Comparison of ENCODE assay signal across 8 cellular contexts in the genomic region with DNA sequence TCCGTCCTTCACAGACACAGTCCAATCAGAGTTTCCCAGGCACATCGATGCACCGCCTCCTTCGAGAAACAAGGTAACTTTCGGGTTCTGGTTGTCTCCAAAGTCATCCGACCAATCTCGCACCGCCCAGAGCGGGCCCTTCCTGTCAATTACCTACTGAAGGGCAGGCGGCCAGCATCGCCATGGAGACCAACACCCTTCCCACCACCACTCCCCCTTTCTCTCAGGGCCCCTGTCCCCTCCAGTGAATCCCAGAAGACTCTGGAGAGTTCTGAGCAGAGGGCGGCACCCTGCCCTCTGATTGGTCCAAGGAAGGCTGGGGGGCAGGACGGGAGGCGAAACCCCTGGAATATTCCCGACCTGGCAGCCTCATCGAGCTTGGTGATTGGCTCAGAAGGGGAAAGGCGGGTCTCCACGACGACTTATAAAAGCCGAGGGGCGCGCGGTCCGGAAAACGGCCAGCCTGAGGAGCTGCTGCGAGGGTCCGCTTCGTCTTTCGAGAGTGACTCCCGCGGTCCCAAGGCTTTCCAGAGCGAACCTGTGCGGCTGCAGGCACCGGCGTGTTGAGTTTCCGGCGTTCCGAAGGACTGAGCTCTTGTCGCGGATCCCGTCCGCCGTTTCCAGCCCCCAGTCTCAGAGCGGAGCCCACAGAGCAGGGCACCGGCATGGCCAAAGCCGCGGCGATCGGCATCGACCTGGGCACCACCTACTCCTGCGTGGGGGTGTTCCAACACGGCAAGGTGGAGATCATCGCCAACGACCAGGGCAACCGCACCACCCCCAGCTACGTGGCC. TPM values are rescaled to one million over a fixed set of nuclear protein-coding genes. Genes with fewer than 3 reads are reported as not detected.
DNase-seq lines count a peak whose midpoint lies in the region; ATAC-seq and TF ChIP-seq lines count a peak whose summit lies in the region.

A gene (plus strand): TSS at position 453 of the 794 bp plus-strand sequence. CDS start 213 bp downstream, at position 666.

- CTCF ChIA-PET in PC-9 (lab: Charles Lee) = interaction anchor here (0.5 to 0.6 kb wide), 2 partner anchors 145 to 438 kb away, joined by 4 to 8 read pairs; no protein-coding TSS in a partner anchor

- H3K79me2 ChIP-seq in PC-9 (ENCODE audit: low read depth) = peaks cover 57% of the 10 kb centered on the region

- H3K27me3 ChIP-seq in PC-9 (ENCODE audit: insufficient read depth, low read depth) = no peaks in the 10 kb centered on the region
- H3K27me3 ChIP-seq in mucosa of rectum (ENCODE audit: control insufficient read depth in 2 of 2, insufficient read depth in 2 of 2, low read length in 2 of 2) = no peaks in the 10 kb centered on the region

- POLR2A ChIA-PET in PC-9 (lab: Charles Lee; ENCODE audit: unreplicated experiment) = interaction anchor here (0.5 to 2.4 kb wide), 17 partner anchors 12 to 353 kb away, joined by 3 to 40 read pairs (median 6); a partner anchor contains a TSS

- H3K27me3 Mint-ChIP-seq in IgD-negative memory B cell = no peaks in the 10 kb centered on the region
- no peaks in the 10 kb centered on the region for H3K27me3 Mint-ChIP-seq in activated T-cell treated with anti-CD3 and anti-CD28 coated beads, Interleukin-2, amount 50 U/mL, for 24 hours

- peak; percentile 64 for ATAC-seq in GM21529 (IDR thresholded peaks at IDR 0.05; ENCODE audit: unreplicated experiment)

- peak within 1 kb of the TSS; percentile 50 for H2AFZ ChIP-seq in PC-9

- no peaks in the 10 kb centered on the region for H3K9me2 ChIP-seq in PC-9 (ENCODE audit: insufficient read depth)

- TF ChIP-seq CTCF in PC-9 (conservative IDR thresholded peaks at IDR 0.05) = no peak

- H3K4me3 ChIP-seq in PC-9 = peak within 1 kb of the TSS; percentile 84
- peak within 1 kb of the TSS; percentile 86 to 96 for H3K4me3 ChIP-seq in mucosa of rectum (ENCODE audit: low read length in 2 of 2)

- H3K9me3 ChIP-seq in PC-9 (ENCODE audit: insufficient read depth, low read depth) = no peaks in the 10 kb centered on the region
- H3K9me3 ChIP-seq in mucosa of rectum (ENCODE audit: control insufficient read depth in 2 of 2, low read length in 2 of 2) = no peaks in the 10 kb centered on the region

- H3K9me3 Mint-ChIP-seq in IgD-negative memory B cell = no peaks in the 10 kb centered on the region
- no peaks in the 10 kb centered on the region for H3K9me3 Mint-ChIP-seq in activated T-cell treated with anti-CD3 and anti-CD28 coated beads, Interleukin-2, amount 50 U/mL, for 24 hours

- peak within 1 kb of the TSS; percentile 98 for H3K4me2 ChIP-seq in PC-9

- peak within 1 kb of the TSS; percentile 78 to 98 (median 93) for H3K27ac Mint-ChIP-seq in IgD-negative memory B cell
- peak within 1 kb of the TSS; percentile 97 for H3K27ac Mint-ChIP-seq in activated T-cell treated with anti-CD3 and anti-CD28 coated beads, Interleukin-2, amount 50 U/mL, for 24 hours

- H3K36me3 Mint-ChIP-seq in IgD-negative memory B cell = no peaks in the 10 kb centered on the region
- peaks cover 27% of the 10 kb centered on the region for H3K36me3 Mint-ChIP-seq in activated T-cell treated with anti-CD3 and anti-CD28 coated beads, Interleukin-2, amount 50 U/mL, for 24 hours (ENCODE audit: low read depth)

- TF ChIP-seq POLR2A in erythroblast (IDR thresholded peaks at IDR 0.05; ENCODE audit: low read length) = peak; percentile 98

- BruUV-seq in PC-9 (replicated peaks; lab: Mats Ljungman, UMichigan) = no TSS peak

- intact Hi-C loops in PC-9 (cut with micrococcal nuclease; ENCODE audit: unreplicated experiment) = loop anchor here (1.0 to 10.0 kb wide), 4 partner anchors 31 to 1147 kb away; a partner anchor contains a TSS

- H3K4me1 Mint-ChIP-seq in IgD-negative memory B cell = peaks cover 20 to 30% (median 22%) of the 10 kb centered on the region in 3 donors
- H3K4me1 Mint-ChIP-seq in activated T-cell treated with anti-CD3 and anti-CD28 coated beads, Interleukin-2, amount 50 U/mL, for 24 hours (ENCODE audit: low read depth) = peaks cover 54% of the 10 kb centered on the region

- peaks cover 24% of the 10 kb centered on the region for H4K20me1 ChIP-seq in PC-9 (ENCODE audit: insufficient read depth)

- H3F3A ChIP-seq in PC-9 (ENCODE audit: insufficient read depth, low read depth) = peaks cover 61% of the 10 kb centered on the region

- H3K36me3 ChIP-seq in PC-9 (ENCODE audit: low read depth) (no peaks in the 10 kb centered on the region), mucosa of rectum (ENCODE audit: control insufficient read depth in 2 of 2, insufficient read depth in 2 of 2, low read length in 2 of 2) (no peaks in the 10 kb centered on the region)

- H3K27ac ChIP-seq in PC-9 (peak within 1 kb of the TSS; percentile 98), mucosa of rectum (ENCODE audit: low read depth in 2 of 2, low read length in 2 of 2) (peak within 1 kb of the TSS; percentile 99)

- peaks cover 54% of the 10 kb centered on the region for H3K4me1 ChIP-seq in PC-9 (replicated peaks; ENCODE audit: insufficient read depth)
- H3K4me1 ChIP-seq in mucosa of rectum (ENCODE audit: control insufficient read depth in 2 of 2, insufficient read depth in 2 of 2, low read length in 2 of 2) = peaks cover 31 to 39% of the 10 kb centered on the region in 2 donors

- peak within 1 kb of the TSS; percentile 92 to 99 (median 96) for H3K4me3 Mint-ChIP-seq in IgD-negative memory B cell
- peak within 1 kb of the TSS; percentile 93 for H3K4me3 Mint-ChIP-seq in activated T-cell treated with anti-CD3 and anti-CD28 coated beads, Interleukin-2, amount 50 U/mL, for 24 hours

- peak within 1 kb of the TSS; percentile 94 to 96 for H3K9ac ChIP-seq in mucosa of rectum (ENCODE audit: low read depth in 1 of 2, low read length in 2 of 2)

- peak; percentile 89 for DNase-seq in DMS114 treated with DMSO at 0.1 percent for 48 hours (lab: John Stamatoyannopoulos, UW; ENCODE audit: unreplicated experiment)
- peak; percentile 99 for DNase-seq in PC-9
- DNase-seq in activated T-cell treated with anti-CD3 and anti-CD28 coated beads, Interleukin-2, amount 50 U/mL, for 24 hours = peak; percentile 91
- DNase-seq in erythroblast (lab: John Stamatoyannopoulos, UW) = peak; percentile 99 to 100
- DNase-seq in stimulated activated CD8-positive, alpha-beta memory T cell treated with anti-CD3 and anti-CD28 coated beads, Interleukin-4, amount 100 ng/mL, for 48 hours = peak; percentile 93

RNA-seq across cellular contexts. Expression of the gene that starts here (rescaled TPM):
- 5.7 TPM for polyA plus RNA-seq in IgD-negative memory B cell
- total RNA-seq in PC-9 (2021) = 334 and 340 TPM in 2 replicates

Comparison
In these comparisons a context has a peak if more than half of its experiments do, and no peak if none do; other contexts are left out.
1. Peak in every context shown above with its lines: DNase-seq, ATAC-seq, H3K4me3 ChIP-seq and H3K27ac ChIP-seq.